In genomic region chr18:50581517-50581916, GRCh38 we compare ENCODE assay signal across 32 cellular contexts. TPM values are rescaled to one million over a fixed set of nuclear protein-coding genes. Genes with fewer than 3 reads are reported as not detected.
"Had no signal": no experiment of that assay in that cellular context is flagged by ENCODE, and none has a peak within 500 bp of the region (broad histone marks: within the 10 kb centered on the region; RNA-seq: fewer than 3 reads in every experiment).

No MANE protein-coding gene starts in this region.

- H3K27ac Mint-ChIP-seq: naive thymus-derived CD4-positive, alpha-beta T cell; natural killer cell; nephron; neural progenitor cell; stimulated activated memory B cell treated with anti-CD40 and anti-IgM and Interleukin-4, amounts not matched to agents 10 μg/mL and 1 μg/mL and 100 μg/mL, for 72 hours; stimulated activated naive CD8-positive, alpha-beta T cell treated with anti-CD3 and anti-CD28 coated beads, Interleukin-15, amount 100 ng/mL, for 72 hours; type B pancreatic cell had no signal

- H3K4me1 Mint-ChIP-seq: naive thymus-derived CD4-positive, alpha-beta T cell; natural killer cell; nephron; stimulated activated memory B cell treated with anti-CD40 and anti-IgM and Interleukin-4, amounts not matched to agents 10 μg/mL and 1 μg/mL and 100 μg/mL, for 72 hours; stimulated activated naive CD8-positive, alpha-beta T cell treated with anti-CD3 and anti-CD28 coated beads, Interleukin-15, amount 100 ng/mL, for 72 hours had no signal

- H3K36me3 ChIP-seq: neural progenitor cell, ovary, prostate gland, right atrium auricular region, right lobe of liver, sigmoid colon, spleen, suprapubic skin, tibial artery, transverse colon, upper lobe of right lung, uterus had no signal

- H2AFZ ChIP-seq: neural progenitor cell had no signal

- H3K27me3 ChIP-seq: neural progenitor cell, ovary, right atrium auricular region, right lobe of liver, sigmoid colon, suprapubic skin, testis, tibial artery, transverse colon, upper lobe of right lung, uterus had no signal

- H3K4me1 ChIP-seq: prostate gland, right atrium auricular region, right lobe of liver, sigmoid colon, spleen, suprapubic skin, testis, upper lobe of right lung, uterus had no signal

- DNase-seq: naive thymus-derived CD4-positive, alpha-beta T cell; natural killer cell; occipital lobe; ovary; retina; right lobe of liver; sigmoid colon; small intestine; spleen; stimulated activated CD4-positive, alpha-beta T cell treated with anti-CD3 and anti-CD28 coated beads, Interleukin-12 subunit alpha, Interleukin-12 subunit beta, amount 100 ng/mL, for 4 hours; stimulated activated CD4-positive, alpha-beta T cell treated with anti-CD3 and anti-CD28 coated beads, Interleukin-1b, Interleukin-23, amount 100 ng/mL, for 48 hours; stimulated activated CD4-positive, alpha-beta T cell treated with anti-CD3 and anti-CD28 coated beads, Interleukin-4, amount 100 ng/mL, for 1 hour; stimulated activated CD4-positive, alpha-beta T cell treated with anti-CD3 and anti-CD28 coated beads, Interleukin-4, amount 100 ng/mL, for 4 hours; stimulated activated CD8-positive, alpha-beta memory T cell treated with anti-CD3 and anti-CD28 coated beads, Interleukin-4, amount 100 ng/mL, for 48 hours; stimulated activated naive CD4-positive, alpha-beta T cell; stimulated activated naive CD8-positive, alpha-beta T cell treated with anti-CD3 and anti-CD28 coated beads, Interleukin-15, amount 100 ng/mL, for 72 hours; stimulated activated naive CD8-positive, alpha-beta T cell treated with anti-CD3 and anti-CD28 coated beads, Interleukin-15, Interleukin-2, amounts not matched to agents 100 U/mL and 50 U/mL, for 24 hours; substantia nigra; testis; tibial artery; transverse colon; upper lobe of right lung; uterus had no signal

- H3K9me3 Mint-ChIP-seq: natural killer cell had no signal

- H3K36me3 Mint-ChIP-seq: natural killer cell; stimulated activated memory B cell treated with anti-CD40 and anti-IgM and Interleukin-4, amounts not matched to agents 10 μg/mL and 1 μg/mL and 100 μg/mL, for 72 hours; type B pancreatic cell had no signal

- ATAC-seq: naive thymus-derived CD4-positive, alpha-beta T cell; natural killer cell; right lobe of liver; stimulated activated naive CD8-positive, alpha-beta T cell treated with anti-CD3 and anti-CD28 coated beads, Interleukin-15, amount 100 ng/mL, for 72 hours; stimulated activated naive CD8-positive, alpha-beta T cell treated with anti-CD3 and anti-CD28 coated beads, Interleukin-15, Interleukin-2, amounts not matched to agents 100 U/mL and 50 U/mL, for 24 hours; upper lobe of right lung had no signal

- H3K4me3 ChIP-seq: neural progenitor cell, ovary, prostate gland, right atrium auricular region, right lobe of liver, sigmoid colon, spleen, suprapubic skin, testis, tibial artery, transverse colon, upper lobe of right lung, uterus had no signal

- H3K9me3 ChIP-seq: ovary, prostate gland, right atrium auricular region, right lobe of liver, sigmoid colon, suprapubic skin, testis, tibial artery, transverse colon, upper lobe of right lung, uterus had no signal

- H3K27ac ChIP-seq: neural progenitor cell, ovary, prostate gland, right atrium auricular region, right lobe of liver, sigmoid colon, spleen, suprapubic skin, testis, tibial artery, transverse colon, upper lobe of right lung, uterus had no signal

- H3K9ac ChIP-seq: neural progenitor cell had no signal

- H3K27me3 Mint-ChIP-seq: type B pancreatic cell had no signal

- H3K4me3 Mint-ChIP-seq: naive thymus-derived CD4-positive, alpha-beta T cell; natural killer cell; nephron; neural progenitor cell; stimulated activated memory B cell treated with anti-CD40 and anti-IgM and Interleukin-4, amounts not matched to agents 10 μg/mL and 1 μg/mL and 100 μg/mL, for 72 hours; stimulated activated naive CD8-positive, alpha-beta T cell treated with anti-CD3 and anti-CD28 coated beads, Interleukin-15, amount 100 ng/mL, for 72 hours; type B pancreatic cell had no signal

RNA-seq across cellular contexts. Expression of gene MAPK4, which starts 21.6 kb away (rescaled TPM):
- total RNA-seq: naive thymus-derived CD4-positive, alpha-beta T cell; natural killer cell; osteoblast; pulmonary artery endothelial cell had no signal
- polyA plus RNA-seq: naive thymus-derived CD4-positive, alpha-beta T cell had no signal
